9 cellular contexts compared by ENCODE assay signal in genomic region chr3:30649572-30650310, GRCh38. TPM values are rescaled to one million over a fixed set of nuclear protein-coding genes. Genes with fewer than 3 reads are reported as not detected.
DNase-seq lines count a peak whose midpoint lies in the region; ATAC-seq and TF ChIP-seq lines count a peak whose summit lies in the region.
"Had no signal": no experiment of that assay in that cellular context is flagged by ENCODE, and none has a peak within 500 bp of the region (broad histone marks: within the 10 kb centered on the region; RNA-seq: fewer than 3 reads in every experiment).

No MANE protein-coding gene starts in this region.

- H3K27me3 Mint-ChIP-seq in MCF 10A (ENCODE audit: insufficient read depth, unreplicated experiment) = no peaks in the 10 kb centered on the region
- no peaks in the 10 kb centered on the region for H3K27me3 Mint-ChIP-seq in activated naive CD8-positive, alpha-beta T cell treated with anti-CD3 and anti-CD28 coated beads, Interleukin-2, amount 10 ng/mL, durations not matched to agents 7 days and 5 days
- no peaks in the 10 kb centered on the region for H3K27me3 Mint-ChIP-seq in natural killer cell treated with Interleukin-12 subunit alpha and Interleukin-12 subunit beta and Interleukin-15 and Interleukin-18, amount 100 ng/mL, for 72 hours

- no peaks in the 10 kb centered on the region for H3K27me3 ChIP-seq in breast epithelium

- no TSS peak for BruUV-seq in MCF 10A (replicated peaks; lab: Mats Ljungman, UMichigan)

- no peak for DNase-seq in MCF 10A (ENCODE audit: unreplicated experiment)
- DNase-seq in breast epithelium (ENCODE audit: low spot score in 2 of 2) = no peak
- no peak for DNase-seq in activated naive CD8-positive, alpha-beta T cell treated with anti-CD3 and anti-CD28 coated beads, Interleukin-2, amount 10 ng/mL, durations not matched to agents 7 days and 5 days
- DNase-seq in natural killer cell treated with Interleukin-12 subunit alpha and Interleukin-12 subunit beta and Interleukin-15 and Interleukin-18, amount 100 ng/mL, for 72 hours (ENCODE audit: low spot score) = no peak
- DNase-seq in HK-2 (ENCODE audit: unreplicated experiment) = no peak
- DNase-seq in stimulated activated naive CD4-positive, alpha-beta T cell (lab: John Stamatoyannopoulos, UW) = no peak
- DNase-seq in COLO668 (lab: John Stamatoyannopoulos, UW; ENCODE audit: unreplicated experiment) = no peak
- DNase-seq: DND-41 had no signal

- intact Hi-C loops in MCF 10A (cut with micrococcal nuclease) (no loop called here), breast epithelium (cut with DNase I; ENCODE audit: low total_unique reads) (no loop called here)

- H3K27ac ChIP-seq in breast epithelium = no peak overlapping the region

- peaks cover 100% of the 10 kb centered on the region for H3K36me3 Mint-ChIP-seq in MCF 10A (ENCODE audit: insufficient read depth, unreplicated experiment)
- peaks cover 76% of the 10 kb centered on the region for H3K36me3 Mint-ChIP-seq in activated naive CD8-positive, alpha-beta T cell treated with anti-CD3 and anti-CD28 coated beads, Interleukin-2, amount 10 ng/mL, durations not matched to agents 7 days and 5 days
- peaks cover 54% of the 10 kb centered on the region for H3K36me3 Mint-ChIP-seq in natural killer cell treated with Interleukin-12 subunit alpha and Interleukin-12 subunit beta and Interleukin-15 and Interleukin-18, amount 100 ng/mL, for 72 hours

- peaks cover 0 to 4% of the 10 kb centered on the region in 2 donors for H3K4me1 ChIP-seq in breast epithelium

- H3K36me3 ChIP-seq in breast epithelium = no peaks in the 10 kb centered on the region

- no peak overlapping the region for H3K4me3 ChIP-seq in breast epithelium

- peaks cover 23% of the 10 kb centered on the region for H3K4me1 Mint-ChIP-seq in MCF 10A (ENCODE audit: insufficient read depth, unreplicated experiment)
- H3K4me1 Mint-ChIP-seq in activated naive CD8-positive, alpha-beta T cell treated with anti-CD3 and anti-CD28 coated beads, Interleukin-2, amount 10 ng/mL, durations not matched to agents 7 days and 5 days = peaks cover 86% of the 10 kb centered on the region
- H3K4me1 Mint-ChIP-seq in natural killer cell treated with Interleukin-12 subunit alpha and Interleukin-12 subunit beta and Interleukin-15 and Interleukin-18, amount 100 ng/mL, for 72 hours (ENCODE audit: low read depth in 2 of 2) = peaks cover 52 to 77% of the 10 kb centered on the region in 2 donors

- TF ChIP-seq POLR2A in breast epithelium (IDR thresholded peaks at IDR 0.05) = no peak

- POLR2A ChIA-PET in MCF 10A (lab: Yijun Ruan, JAX) = interaction anchor here (0.7 kb wide), 1 partner anchor 24 kb away, joined by 4 read pairs; no protein-coding TSS in a partner anchor
- POLR2A ChIA-PET in activated naive CD8-positive, alpha-beta T cell treated with anti-CD3 and anti-CD28 coated beads, Interleukin-2, amount 10 ng/mL, durations not matched to agents 7 days and 5 days (lab: Charles Lee) = interaction anchor here (0.6 kb wide), 1 partner anchor 443 kb away, joined by 3 read pairs; no protein-coding TSS in a partner anchor

- ATAC-seq in HG03354 (IDR thresholded peaks at IDR 0.05; ENCODE audit: poor library complexity, severe bottlenecking, unreplicated experiment) = peak; percentile 73
- no peak for ATAC-seq in activated naive CD8-positive, alpha-beta T cell treated with anti-CD3 and anti-CD28 coated beads, Interleukin-2, amount 10 ng/mL, durations not matched to agents 7 days and 5 days (ENCODE audit: low read depth)
- no peak for ATAC-seq in natural killer cell treated with Interleukin-12 subunit alpha and Interleukin-12 subunit beta and Interleukin-15 and Interleukin-18, amount 100 ng/mL, for 72 hours

- H3K9me3 Mint-ChIP-seq in MCF 10A (ENCODE audit: unreplicated experiment) = no peaks in the 10 kb centered on the region
- H3K9me3 Mint-ChIP-seq in activated naive CD8-positive, alpha-beta T cell treated with anti-CD3 and anti-CD28 coated beads, Interleukin-2, amount 10 ng/mL, durations not matched to agents 7 days and 5 days = no peaks in the 10 kb centered on the region
- H3K9me3 Mint-ChIP-seq in natural killer cell treated with Interleukin-12 subunit alpha and Interleukin-12 subunit beta and Interleukin-15 and Interleukin-18, amount 100 ng/mL, for 72 hours = no peaks in the 10 kb centered on the region

- CTCF ChIA-PET in MCF 10A (lab: Yijun Ruan, JAX) = no interaction called here

- no peak overlapping the region for H3K4me3 Mint-ChIP-seq in MCF 10A (ENCODE audit: unreplicated experiment)
- H3K4me3 Mint-ChIP-seq in activated naive CD8-positive, alpha-beta T cell treated with anti-CD3 and anti-CD28 coated beads, Interleukin-2, amount 10 ng/mL, durations not matched to agents 7 days and 5 days = peak overlapping the region; percentile 9
- peak overlapping the region; percentile 11 for H3K4me3 Mint-ChIP-seq in natural killer cell treated with Interleukin-12 subunit alpha and Interleukin-12 subunit beta and Interleukin-15 and Interleukin-18, amount 100 ng/mL, for 72 hours

- H3K27ac Mint-ChIP-seq in MCF 10A (ENCODE audit: low read depth, unreplicated experiment) = peak overlapping the region; percentile 52
- peak overlapping the region; percentile 86 for H3K27ac Mint-ChIP-seq in activated naive CD8-positive, alpha-beta T cell treated with anti-CD3 and anti-CD28 coated beads, Interleukin-2, amount 10 ng/mL, durations not matched to agents 7 days and 5 days
- peak overlapping the region; percentile 80 to 99 for H3K27ac Mint-ChIP-seq in natural killer cell treated with Interleukin-12 subunit alpha and Interleukin-12 subunit beta and Interleukin-15 and Interleukin-18, amount 100 ng/mL, for 72 hours

- TF ChIP-seq CTCF in MCF 10A (IDR thresholded peaks at IDR 0.05; ENCODE audit: unreplicated experiment) = no peak
- TF ChIP-seq CTCF in breast epithelium (IDR thresholded peaks at IDR 0.05) = no peak

- H3K9me3 ChIP-seq in breast epithelium = no peaks in the 10 kb centered on the region

RNA-seq across cellular contexts. Expression of gene TGFBR2, which starts 43.3 kb away (rescaled TPM):
- total RNA-seq in MCF 10A (2022) (103 and 104 TPM in 2 replicates), breast epithelium (100 to 1,000 TPM; 205 to 281 (median 243) TPM)
- 10 to 100 TPM; 86.9 to 92.2 TPM for total RNA-seq in activated naive CD8-positive, alpha-beta T cell treated with anti-CD3 and anti-CD28 coated beads, Interleukin-2, amount 10 ng/mL, durations not matched to agents 7 days and 5 days
- 10 to 100 TPM; 37.3 to 38.6 TPM for total RNA-seq in natural killer cell treated with Interleukin-12 subunit alpha and Interleukin-12 subunit beta and Interleukin-15 and Interleukin-18, amount 100 ng/mL, for 72 hours
